In genomic region chr12:45234134-45234865, GRCh38 we compare ENCODE assay signal across 9 cellular contexts. TPM values are rescaled to one million over a fixed set of nuclear protein-coding genes. Genes with fewer than 3 reads are reported as not detected.
A peak's percentile ranks its signal among the peaks of the same experiment; 100 is the strongest.
DNase-seq lines count a peak whose midpoint lies in the region; ATAC-seq, FAIRE-seq and TF ChIP-seq lines count a peak whose summit lies in the region.
"Had no signal": no experiment of that assay in that cellular context is flagged by ENCODE, and none has a peak within 500 bp of the region (broad histone marks: within the 10 kb centered on the region; RNA-seq: fewer than 3 reads in every experiment).

No MANE protein-coding gene starts in this region.

- intact Hi-C loops in activated CD4-positive, alpha-beta T cell treated with anti-CD3 and anti-CD28 coated beads, Interleukin-2, amount 10 ng/mL, durations not matched to agents 24 days and 14 days (cut with micrococcal nuclease): loop anchor here (5.0 kb wide), 1 partner anchor 493 kb away; the partner anchor contains the start of gene ARID2
- intact Hi-C loops in breast epithelium (cut with DNase I; ENCODE audit: low total_unique reads) (no loop called here), kidney (cut with DNase I) (no loop called here)

- TF ChIP-seq CTCF in breast epithelium (IDR thresholded peaks at IDR 0.05) (no peak), kidney (IDR thresholded peaks at IDR 0.05; ENCODE audit: borderline replicate concordance, extremely low read depth, insufficient read depth) (no peak), suprapubic skin (IDR thresholded peaks at IDR 0.05) (no peak)

- H3K4me1 Mint-ChIP-seq in activated CD4-positive, alpha-beta T cell treated with anti-CD3 and anti-CD28 coated beads, Interleukin-2, amount 10 ng/mL, durations not matched to agents 24 days and 14 days: peaks cover 41% of the 10 kb centered on the region

- TF ChIP-seq POLR2A in breast epithelium (IDR thresholded peaks at IDR 0.05) (no peak), suprapubic skin (IDR thresholded peaks at IDR 0.05) (no peak)

- peak; percentile 54 for FAIRE-seq in kidney (lab: Jason Lieb, UNC)

- H3K4me3 Mint-ChIP-seq in activated CD4-positive, alpha-beta T cell treated with anti-CD3 and anti-CD28 coated beads, Interleukin-2, amount 10 ng/mL, durations not matched to agents 24 days and 14 days: peak overlapping the region; percentile 2

- H3K27ac Mint-ChIP-seq in activated CD4-positive, alpha-beta T cell treated with anti-CD3 and anti-CD28 coated beads, Interleukin-2, amount 10 ng/mL, durations not matched to agents 24 days and 14 days: peak overlapping the region; percentile 69

- no peak overlapping the region for H3K4me3 ChIP-seq in MG63
- H3K4me3 ChIP-seq in breast epithelium: peak overlapping the region in 1 of 3 donors; percentile 1
- H3K4me3 ChIP-seq in kidney (ENCODE audit: low read length in 2 of 2): no peak overlapping the region
- H3K4me3 ChIP-seq in suprapubic skin: no peak overlapping the region

- no peaks in the 10 kb centered on the region for H3K27me3 Mint-ChIP-seq in activated CD4-positive, alpha-beta T cell treated with anti-CD3 and anti-CD28 coated beads, Interleukin-2, amount 10 ng/mL, durations not matched to agents 24 days and 14 days
- H3K27me3 Mint-ChIP-seq: CD4-positive, CD25-positive, alpha-beta regulatory T cell had no signal

- 18% methylated on average over 4 of the region's 4 CpGs for WGBS in suprapubic skin

- H3K27ac ChIP-seq in breast epithelium (peak overlapping the region; percentile 90 to 92), kidney (ENCODE audit: low read depth in 2 of 2, low read length in 2 of 2) (peak overlapping the region; percentile 72 to 91), suprapubic skin (peak overlapping the region; percentile 88)

- H3K4me1 ChIP-seq in breast epithelium (peaks cover 7 to 23% of the 10 kb centered on the region in 2 donors), kidney (ENCODE audit: control insufficient read depth in 1 of 2, insufficient read depth in 1 of 2, low read depth in 1 of 2, low read length in 2 of 2) (peaks cover 22 to 23% of the 10 kb centered on the region in 2 donors), suprapubic skin (peaks cover 51% of the 10 kb centered on the region)

- no peaks in the 10 kb centered on the region for H3K9me3 Mint-ChIP-seq in activated CD4-positive, alpha-beta T cell treated with anti-CD3 and anti-CD28 coated beads, Interleukin-2, amount 10 ng/mL, durations not matched to agents 24 days and 14 days

- H3K36me3 ChIP-seq in MG63 (no peaks in the 10 kb centered on the region), breast epithelium (no peaks in the 10 kb centered on the region), kidney (ENCODE audit: control insufficient read depth in 1 of 2, insufficient read depth in 2 of 2, low read length in 2 of 2) (no peaks in the 10 kb centered on the region), suprapubic skin (no peaks in the 10 kb centered on the region)

- ATAC-seq in HG03139 (IDR thresholded peaks at IDR 0.05; ENCODE audit: unreplicated experiment): no peak
- ATAC-seq in HG03571 (IDR thresholded peaks at IDR 0.05; ENCODE audit: unreplicated experiment): no peak

- H3K9me3 ChIP-seq in MG63 (no peaks in the 10 kb centered on the region), breast epithelium (no peaks in the 10 kb centered on the region), kidney (ENCODE audit: control insufficient read depth in 1 of 2, low read length in 2 of 2) (no peaks in the 10 kb centered on the region), suprapubic skin (no peaks in the 10 kb centered on the region)

- no peak for TF ChIP-seq EP300 in suprapubic skin (IDR thresholded peaks at IDR 0.05)

- no peak overlapping the region for H3K9ac ChIP-seq in kidney (ENCODE audit: low read length in 2 of 2)

- no peaks in the 10 kb centered on the region for H3K27me3 ChIP-seq in MG63
- H3K27me3 ChIP-seq in breast epithelium: no peaks in the 10 kb centered on the region
- no peaks in the 10 kb centered on the region for H3K27me3 ChIP-seq in suprapubic skin

- H3K36me3 Mint-ChIP-seq in activated CD4-positive, alpha-beta T cell treated with anti-CD3 and anti-CD28 coated beads, Interleukin-2, amount 10 ng/mL, durations not matched to agents 24 days and 14 days (ENCODE audit: low read depth): peaks cover 14% of the 10 kb centered on the region

- DNase-seq in activated CD4-positive, alpha-beta T cell treated with anti-CD3 and anti-CD28 coated beads, Interleukin-2, amount 10 ng/mL, durations not matched to agents 24 days and 14 days: no peak
- no peak for DNase-seq in activated CD4-positive, alpha-beta T cell treated with anti-CD3 and anti-CD28 coated beads for 1 hour
- DNase-seq in MG63: peak; percentile 65
- DNase-seq in breast epithelium (ENCODE audit: low spot score in 2 of 2): peak in 1 of 2 donors; percentile 36
- DNase-seq in kidney: no peak
- no peak for DNase-seq in suprapubic skin (ENCODE audit: low spot score in 2 of 2)
- DNase-seq: CD4-positive, CD25-positive, alpha-beta regulatory T cell had no signal

RNA-seq across cellular contexts. Expression of gene ANO6, which starts 18.4 kb away (rescaled TPM):
- total RNA-seq in activated CD4-positive, alpha-beta T cell treated with anti-CD3 and anti-CD28 coated beads, Interleukin-2, amount 10 ng/mL, durations not matched to agents 24 days and 14 days: 24.1 and 24.8 TPM in 2 replicates
- 20.4 and 33.8 TPM in 2 replicates for total RNA-seq in MG63 (2014; rRNA removed; shearing (Covaris generic); ENCODE audit: low replicate concordance)
- total RNA-seq in breast epithelium (100 to 1,000 TPM in 1 of 3 donors, 10 to 100 TPM in 2; 71.8 to 141 (median 76.5) TPM), kidney (46.3 TPM), suprapubic skin (10 to 100 TPM; 31.8 to 43.5 (median 34.1) TPM)
- polyA plus RNA-seq in kidney (ENCODE audit: insufficient read depth, low read depth, low replicate concordance): 17.2 TPM
